In genomic region chr17:49203796-49204195, GRCh38 we compare ENCODE assay signal across 1 cellular context.
TF ChIP-seq lines count a peak whose summit lies in the region.

No MANE protein-coding gene starts in this region.

TF ChIP-seq in H1, 55 proteins besides CTCF, POLR2A, EP300 and RAD21:
- TF ChIP-seq TAF1 (IDR thresholded peaks at IDR 0.05; ENCODE audit: low read depth, low read length), result no peak
- TF ChIP-seq FOSL1 (IDR thresholded peaks at IDR 0.05; ENCODE audit: insufficient read depth, low read depth, low read length), result no peak
- TF ChIP-seq YY1 (IDR thresholded peaks at IDR 0.05; ENCODE audit: low read depth, low read length), result no peak
